In the genomic region with DNA sequence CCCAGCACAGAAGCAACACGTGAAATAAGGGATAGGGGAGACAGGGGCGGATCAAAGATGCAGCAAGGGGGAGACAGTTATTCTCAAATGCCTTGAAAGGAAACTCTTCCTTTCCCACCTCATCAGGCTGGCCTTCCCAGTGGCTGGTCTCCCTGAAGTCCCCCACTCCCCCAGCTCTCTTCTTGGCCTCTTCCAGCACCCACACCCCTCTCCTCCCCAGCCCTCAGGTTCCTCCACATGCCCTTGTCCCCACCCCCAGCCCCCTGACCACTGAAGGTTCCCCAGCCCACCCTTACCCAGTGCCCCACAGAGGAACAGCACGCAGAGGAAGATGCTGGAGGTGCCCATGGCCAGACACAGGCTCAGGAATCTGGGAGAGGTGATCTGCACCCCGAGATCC, we compare ENCODE assay signal across 1 cellular context.
TF ChIP-seq lines count a peak whose summit lies in the region.

No MANE protein-coding gene starts in this region.

TF ChIP-seq in HepG2, 621 proteins besides CTCF, POLR2A, EP300 and RAD21:
- TF ChIP-seq ZNF713 (CRISPR knock-in tag; IDR thresholded peaks at IDR 0.05) (no peak), ZFP82 (CRISPR knock-in tag; IDR thresholded peaks at IDR 0.05; ENCODE audit: borderline replicate concordance) (no peak), NFE2L1 (CRISPR knock-in tag; IDR thresholded peaks at IDR 0.05; ENCODE audit: borderline replicate concordance) (no peak), ZNF562 (CRISPR knock-in tag; IDR thresholded peaks at IDR 0.05; ENCODE audit: borderline replicate concordance) (no peak), ZMAT3 (CRISPR knock-in tag; conservative IDR thresholded peaks at IDR 0.05) (no peak), ZNF367 (CRISPR knock-in tag; IDR thresholded peaks at IDR 0.05; ENCODE audit: borderline replicate concordance) (no peak)
TF ChIP-seq in HepG2: peak in this region for 0.
